8 cellular contexts compared by ENCODE assay signal in genomic region chr11:33257160-33257896, GRCh38. TPM values are rescaled to one million over a fixed set of nuclear protein-coding genes. Genes with fewer than 3 reads are reported as not detected.
A peak's percentile ranks its signal among the peaks of the same experiment; 100 is the strongest.
DNase-seq lines count a peak whose midpoint lies in the region; ATAC-seq lines count a peak whose summit lies in the region.

Gene HIPK3, plus strand, starts transcription at chr11:33257381.

- peaks cover 35% of the 10 kb centered on the region for H3K4me1 ChIP-seq in CD4-positive, CD25-positive, alpha-beta regulatory T cell (ENCODE audit: control insufficient read depth, insufficient read depth, low read length, poor library complexity, severe bottlenecking)

- H3K4me3 ChIP-seq in CD4-positive, CD25-positive, alpha-beta regulatory T cell (ENCODE audit: low read depth, low read length) = peak within 1 kb of the TSS; percentile 97

- H3K4me1 Mint-ChIP-seq in CD4-positive, CD25-positive, alpha-beta regulatory T cell = peaks cover 20 to 45% (median 38%) of the 10 kb centered on the region in 4 donors

- H3K27ac Mint-ChIP-seq in CD4-positive, CD25-positive, alpha-beta regulatory T cell = peak within 1 kb of the TSS; percentile 96 to 98 (median 98)

- H3K9me3 Mint-ChIP-seq in CD4-positive, CD25-positive, alpha-beta regulatory T cell = peaks cover 0 to 2% (median 0%) of the 10 kb centered on the region in 7 donors

- no peaks in the 10 kb centered on the region for H3K27me3 ChIP-seq in CD4-positive, CD25-positive, alpha-beta regulatory T cell (ENCODE audit: control insufficient read depth, insufficient read depth, low read length)

- H3K36me3 ChIP-seq in CD4-positive, CD25-positive, alpha-beta regulatory T cell (ENCODE audit: control insufficient read depth, insufficient read depth, low read length) = no peaks in the 10 kb centered on the region

- peak within 1 kb of the TSS; percentile 93 to 99 (median 94) for H3K4me3 Mint-ChIP-seq in CD4-positive, CD25-positive, alpha-beta regulatory T cell

- ATAC-seq in CD4-positive, CD25-positive, alpha-beta regulatory T cell (ENCODE audit: low read depth in 2 of 2) = peak; percentile 78 to 83
- ATAC-seq in GM19351 (IDR thresholded peaks at IDR 0.05; ENCODE audit: unreplicated experiment) = peak; percentile 75
- ATAC-seq in HG03520 (IDR thresholded peaks at IDR 0.05; ENCODE audit: unreplicated experiment) = peak; percentile 76

- H3K36me3 Mint-ChIP-seq in CD4-positive, CD25-positive, alpha-beta regulatory T cell = no peaks in the 10 kb centered on the region

- no peaks in the 10 kb centered on the region for H3K9me3 ChIP-seq in CD4-positive, CD25-positive, alpha-beta regulatory T cell (ENCODE audit: control insufficient read depth in 2 of 2, low read length in 2 of 2)

- H3K27ac ChIP-seq in CD4-positive, CD25-positive, alpha-beta regulatory T cell (ENCODE audit: insufficient read depth, low read length, poor library complexity, severe bottlenecking) = peak within 1 kb of the TSS; percentile 93

- DNase-seq in CD4-positive, CD25-positive, alpha-beta regulatory T cell = peak; percentile 61 to 86 (median 76)
- DNase-seq in NCI-H748 treated with DMSO at 0.1 percent for 48 hours (lab: John Stamatoyannopoulos, UW) = peak; percentile 59
- peak; percentile 91 for DNase-seq in activated CD8-positive, alpha-beta memory T cell treated with anti-CD3 and anti-CD28 coated beads for 24 hours
- DNase-seq in effector CD8-positive, alpha-beta T cell (lab: John Stamatoyannopoulos, UW) = peak; percentile 38
- DNase-seq in medulla oblongata (ENCODE audit: extremely low spot score) = peak; percentile 83
- peak; percentile 51 to 64 (median 52) for DNase-seq in stimulated activated CD4-positive, alpha-beta T cell treated with anti-CD3 and anti-CD28 coated beads, TNF-alpha, amount 100 ng/mL, for 48 hours (ENCODE audit: low read depth in 3 of 3)

- no peaks in the 10 kb centered on the region for H3K27me3 Mint-ChIP-seq in CD4-positive, CD25-positive, alpha-beta regulatory T cell

RNA-seq across cellular contexts. Expression of gene HIPK3, which starts in this region (rescaled TPM):
- total RNA-seq in CD4-positive, CD25-positive, alpha-beta regulatory T cell = 47.5 TPM
- 10 to 100 TPM; 18.7 to 28.5 (median 25.7) TPM for polyA plus RNA-seq in CD4-positive, CD25-positive, alpha-beta regulatory T cell

Comparison
In these comparisons a context has a peak if more than half of its experiments do, and no peak if none do; other contexts are left out.
1. Peak in every context shown above with its lines: DNase-seq, ATAC-seq, H3K4me3 ChIP-seq and H3K27ac ChIP-seq.
2. DNase-seq: peak in every context shown above with its lines; median percentile 91 in activated CD8-positive, alpha-beta memory T cell treated with anti-CD3 and anti-CD28 coated beads for 24 hours; 83 in medulla oblongata; 76 in CD4-positive, CD25-positive, alpha-beta regulatory T cell; 59 in NCI-H748 treated with DMSO at 0.1 percent for 48 hours; 52 in stimulated activated CD4-positive, alpha-beta T cell treated with anti-CD3 and anti-CD28 coated beads, TNF-alpha, amount 100 ng/mL, for 48 hours; 38 in effector CD8-positive, alpha-beta T cell.